Comparison of ENCODE assay signal across 18 cellular contexts in genomic region chr14:101073598-101073965, GRCh38.
A peak's percentile ranks its signal among the peaks of the same experiment; 100 is the strongest.
DNase-seq lines count a peak whose midpoint lies in the region; ATAC-seq and TF ChIP-seq lines count a peak whose summit lies in the region.
"Had no signal": no experiment of that assay in that cellular context is flagged by ENCODE, and none has a peak within 500 bp of the region (broad histone marks: within the 10 kb centered on the region; RNA-seq: fewer than 3 reads in every experiment).

No MANE protein-coding gene starts in this region.

- peak overlapping the region; percentile 26 to 87; a peak in 3 of 4 replicates for H3K27ac ChIP-seq in SK-N-SH (ENCODE audit: low read depth in 2 of 2, low read length in 1 of 2)
- H3K27ac ChIP-seq in PC-3 (ENCODE audit: low read length): peak overlapping the region; percentile 31
- peak overlapping the region in 45 of 59 donors; percentile 4 to 90 (median 74) for H3K27ac ChIP-seq in dorsolateral prefrontal cortex
- peak overlapping the region in 1 of 2 donors; percentile 16 for H3K27ac ChIP-seq in uterus
- H3K27ac ChIP-seq: 22Rv1, heart left ventricle, ovary had no signal

- H4K20me1 ChIP-seq in SK-N-SH (ENCODE audit: insufficient read depth) (no peaks in the 10 kb centered on the region), PC-3 (ENCODE audit: low read length) (no peaks in the 10 kb centered on the region)

- BruUV-seq in PC-3 (replicated peaks; lab: Mats Ljungman, UMichigan): no TSS peak

- POLR2A ChIA-PET in SK-N-SH (lab: Yijun Ruan, JAX): interaction anchor here (1.5 to 1.7 kb wide), 2 partner anchors 53 to 170 kb away, joined by 3 to 9 read pairs; partner anchors contain the start of gene RTL1
- POLR2A ChIA-PET in PC-3 (lab: Charles Lee; ENCODE audit: unreplicated experiment): no interaction called here

- no peak for ATAC-seq in SK-N-SH treated with all-trans-retinoic acid at 6 μM for 48 hours
- ATAC-seq in PC-3: no peak
- ATAC-seq: CD8-positive, alpha-beta T cell had no signal

- DNase-seq in SK-N-SH (no peak), PC-3 (no peak), dorsolateral prefrontal cortex (peak in 2 of 10 donors; percentile 8 to 26), SK-N-DZ (ENCODE audit: low spot score) (no peak), uterus (no peak)
- DNase-seq in T-helper 2 cell treated with Interferon-gamma antibody and Interleukin-4, amounts not matched to agents 5 μg/mL and 100 μg/mL, for 36 hours (ENCODE audit: low spot score): no peak
- DNase-seq: activated CD4-positive, alpha-beta T cell treated with anti-CD3 and anti-CD28 coated beads for 1 hour; activated naive CD4-positive, alpha-beta T cell; stimulated activated CD4-positive, alpha-beta T cell treated with anti-CD3 and anti-CD28 coated beads, Interleukin-4, amount 100 ng/mL, for 24 hours had no signal

- CTCF ChIA-PET in SK-N-SH (lab: Yijun Ruan, JAX): interaction anchor here (1.1 to 2.0 kb wide), 4 partner anchors 9 to 555 kb away, joined by 3 to 5 read pairs (median 4); no protein-coding TSS in a partner anchor
- CTCF ChIA-PET in PC-3 (lab: Charles Lee): no interaction called here

- TF ChIP-seq CTCF in SK-N-SH (IDR thresholded peaks at IDR 0.05) (no peak), PC-3 (conservative IDR thresholded peaks at IDR 0.05; ENCODE audit: low read depth, low read length) (no peak), dorsolateral prefrontal cortex (IDR thresholded peaks at IDR 0.05 in 54 of 56, conservative IDR thresholded peaks at IDR 0.05 in 2 of 56; ENCODE audit: low read depth in 1 of 56, partially characterized antibody in 56 of 56) (no peak), uterus (IDR thresholded peaks at IDR 0.05) (no peak)

- H2AFZ ChIP-seq in SK-N-SH (ENCODE audit: low read depth): peak overlapping the region; percentile 74; the same call in 1 of the 2 replicates
- H2AFZ ChIP-seq in PC-3 (ENCODE audit: low read length): no peak overlapping the region

- H3K4me3 ChIP-seq in SK-N-SH (ENCODE audit: low read depth in 2 of 2, low read length in 1 of 2) (no peak overlapping the region), PC-3 (ENCODE audit: low read length) (no peak overlapping the region), dorsolateral prefrontal cortex (no peak overlapping the region), skeletal muscle satellite cell (ENCODE audit: low read length) (no peak overlapping the region), uterus (no peak overlapping the region)
- H3K4me3 ChIP-seq: heart left ventricle, ovary, tibial nerve had no signal

- no peak for TF ChIP-seq EP300 in SK-N-SH (IDR thresholded peaks at IDR 0.05; ENCODE audit: borderline replicate concordance in 1 of 2, low read depth in 1 of 2, low read length in 1 of 2)

- H3K79me2 ChIP-seq in SK-N-SH (ENCODE audit: insufficient read depth) (no peaks in the 10 kb centered on the region), PC-3 (ENCODE audit: low read length) (no peaks in the 10 kb centered on the region)

- no peaks in the 10 kb centered on the region for H3K36me3 Mint-ChIP-seq in T-helper 2 cell treated with Interferon-gamma antibody and Interleukin-4, amounts not matched to agents 5 μg/mL and 100 μg/mL, for 36 hours (ENCODE audit: low read depth)
- H3K36me3 Mint-ChIP-seq: brain; CD8-positive, alpha-beta T cell had no signal

- intact Hi-C loops in PC-3 (cut with micrococcal nuclease) (loop anchor here (2.0 to 5.0 kb wide), 3 partner anchors 77 to 404 kb away; no protein-coding TSS in a partner anchor), dorsolateral prefrontal cortex (cut with DNase I) (no loop called here), uterus (cut with DNase I; ENCODE audit: low total_unique reads) (no loop called here)

- H3K4me1 ChIP-seq in SK-N-SH (ENCODE audit: control insufficient read depth in 1 of 2, insufficient read depth in 2 of 2, low read depth in 1 of 2, low read length in 1 of 2) (peaks cover 21 to 71% of the 10 kb centered on the region in 2 experiments; a peak in 3 of 4 replicates), PC-3 (ENCODE audit: insufficient read depth, low read length) (peaks cover 25% of the 10 kb centered on the region), skeletal muscle satellite cell (ENCODE audit: control insufficient read depth, insufficient read depth, low read length) (peaks cover 52% of the 10 kb centered on the region), uterus (peaks cover 0 to 3% of the 10 kb centered on the region in 2 donors)

- H3K4me2 ChIP-seq in SK-N-SH (peak overlapping the region; percentile 66), PC-3 (ENCODE audit: low read length) (peak overlapping the region; percentile 53), skeletal muscle satellite cell (ENCODE audit: low read length) (peak overlapping the region; percentile 49)

- H3F3A ChIP-seq in SK-N-SH (replicated peaks; ENCODE audit: insufficient read depth) (no peaks in the 10 kb centered on the region), PC-3 (ENCODE audit: low read length, unreplicated experiment) (no peaks in the 10 kb centered on the region)

- H3K36me3 ChIP-seq in SK-N-SH (replicated peaks in 1 of 2; ENCODE audit: control insufficient read depth in 1 of 2, insufficient read depth in 2 of 2, low read length in 1 of 2): no peaks in the 10 kb centered on the region
- no peaks in the 10 kb centered on the region for H3K36me3 ChIP-seq in PC-3 (ENCODE audit: low read depth, low read length)
- H3K36me3 ChIP-seq in skeletal muscle satellite cell (ENCODE audit: insufficient read depth, low read length): peaks cover 14% of the 10 kb centered on the region
- no peaks in the 10 kb centered on the region for H3K36me3 ChIP-seq in uterus
- H3K36me3 ChIP-seq: heart left ventricle, ovary, tibial nerve had no signal

- no CpG with 5 or more reads among the region's 7 CpGs for WGBS in SK-N-SH (ENCODE audit: low lambda C conversion rate)

- no peaks in the 10 kb centered on the region for H3K9me3 Mint-ChIP-seq in T-helper 2 cell treated with Interferon-gamma antibody and Interleukin-4, amounts not matched to agents 5 μg/mL and 100 μg/mL, for 36 hours
- H3K9me3 Mint-ChIP-seq: CD8-positive, alpha-beta T cell; T-helper 1 cell treated with Interleukin-12 subunit alpha and Interleukin-12 subunit beta and Interleukin-4 antibody, amounts not matched to agents 30 μg/mL and 1 μg/mL, for 36 hours had no signal

- no peaks in the 10 kb centered on the region for H3K9me2 ChIP-seq in SK-N-SH
- no peaks in the 10 kb centered on the region for H3K9me2 ChIP-seq in PC-3 (replicated peaks; ENCODE audit: low read length)

- no peak for TF ChIP-seq POLR2A in uterus (IDR thresholded peaks at IDR 0.05)

- H3K27me3 ChIP-seq in SK-N-SH (ENCODE audit: insufficient read depth) (no peaks in the 10 kb centered on the region), PC-3 (ENCODE audit: low read length) (no peaks in the 10 kb centered on the region), dorsolateral prefrontal cortex (peaks cover 0 to 44% (median 10%) of the 10 kb centered on the region in 45 donors), skeletal muscle satellite cell (ENCODE audit: control insufficient read depth, insufficient read depth, low read length) (peaks cover 13% of the 10 kb centered on the region), uterus (peaks cover 8 to 10% of the 10 kb centered on the region in 2 donors)
- H3K27me3 ChIP-seq: ovary had no signal

- H3K27me3 Mint-ChIP-seq in T-helper 2 cell treated with Interferon-gamma antibody and Interleukin-4, amounts not matched to agents 5 μg/mL and 100 μg/mL, for 36 hours (ENCODE audit: low read depth): peaks cover 16% of the 10 kb centered on the region

- TF ChIP-seq RAD21 in SK-N-SH (IDR thresholded peaks at IDR 0.05; ENCODE audit: low read length): no peak

- H3K9me3 ChIP-seq in SK-N-SH: no peaks in the 10 kb centered on the region
- H3K9me3 ChIP-seq in PC-3 (ENCODE audit: low read length): no peaks in the 10 kb centered on the region
- no peaks in the 10 kb centered on the region for H3K9me3 ChIP-seq in skeletal muscle satellite cell (replicated peaks; ENCODE audit: low read length)
- H3K9me3 ChIP-seq in uterus: no peaks in the 10 kb centered on the region
- H3K9me3 ChIP-seq: heart left ventricle, ovary, tibial nerve had no signal

- H3K4me3 Mint-ChIP-seq in T-helper 2 cell treated with Interferon-gamma antibody and Interleukin-4, amounts not matched to agents 5 μg/mL and 100 μg/mL, for 36 hours: no peak overlapping the region
- H3K4me3 Mint-ChIP-seq: brain; CD8-positive, alpha-beta T cell; T-helper 1 cell treated with Interleukin-12 subunit alpha and Interleukin-12 subunit beta and Interleukin-4 antibody, amounts not matched to agents 30 μg/mL and 1 μg/mL, for 36 hours had no signal

- H3K9ac ChIP-seq in SK-N-SH: no peak overlapping the region; the same call in 1 of the 2 replicates
- peak overlapping the region; percentile 32; the same call in 1 of the 2 replicates for H3K9ac ChIP-seq in PC-3 (ENCODE audit: low read length)
- H3K9ac ChIP-seq in skeletal muscle satellite cell (ENCODE audit: low read depth, low read length): no peak overlapping the region

- no peaks in the 10 kb centered on the region for H3K4me1 Mint-ChIP-seq in T-helper 2 cell treated with Interferon-gamma antibody and Interleukin-4, amounts not matched to agents 5 μg/mL and 100 μg/mL, for 36 hours (ENCODE audit: low read depth)

- H3K27ac Mint-ChIP-seq in T-helper 2 cell treated with Interferon-gamma antibody and Interleukin-4, amounts not matched to agents 5 μg/mL and 100 μg/mL, for 36 hours: no peak overlapping the region
- H3K27ac Mint-ChIP-seq: CD8-positive, alpha-beta T cell; T-helper 1 cell treated with Interleukin-12 subunit alpha and Interleukin-12 subunit beta and Interleukin-4 antibody, amounts not matched to agents 30 μg/mL and 1 μg/mL, for 36 hours had no signal

TF ChIP-seq in SK-N-SH, 30 proteins besides CTCF, POLR2A, EP300 and RAD21 (continues in another document):
- TF ChIP-seq SIN3A (IDR thresholded peaks at IDR 0.05; ENCODE audit: borderline replicate concordance, low read depth, low read length): no peak

TF ChIP-seq in SK-N-SH treated with all-trans-retinoic acid at 6 μM for 48 hours, 23 proteins besides CTCF, POLR2A, EP300 and RAD21:
- TF ChIP-seq GLIS3 (CRISPR knock-in tag; IDR thresholded peaks at IDR 0.05) (no peak), ZNF565 (CRISPR knock-in tag; conservative IDR thresholded peaks at IDR 0.05; ENCODE audit: low read depth) (no peak), SNAI2 (CRISPR knock-in tag; IDR thresholded peaks at IDR 0.05) (no peak), OSR1 (CRISPR knock-in tag; IDR thresholded peaks at IDR 0.05) (no peak)
